ENCODE assay signal across 8 cellular contexts in the genomic region with DNA sequence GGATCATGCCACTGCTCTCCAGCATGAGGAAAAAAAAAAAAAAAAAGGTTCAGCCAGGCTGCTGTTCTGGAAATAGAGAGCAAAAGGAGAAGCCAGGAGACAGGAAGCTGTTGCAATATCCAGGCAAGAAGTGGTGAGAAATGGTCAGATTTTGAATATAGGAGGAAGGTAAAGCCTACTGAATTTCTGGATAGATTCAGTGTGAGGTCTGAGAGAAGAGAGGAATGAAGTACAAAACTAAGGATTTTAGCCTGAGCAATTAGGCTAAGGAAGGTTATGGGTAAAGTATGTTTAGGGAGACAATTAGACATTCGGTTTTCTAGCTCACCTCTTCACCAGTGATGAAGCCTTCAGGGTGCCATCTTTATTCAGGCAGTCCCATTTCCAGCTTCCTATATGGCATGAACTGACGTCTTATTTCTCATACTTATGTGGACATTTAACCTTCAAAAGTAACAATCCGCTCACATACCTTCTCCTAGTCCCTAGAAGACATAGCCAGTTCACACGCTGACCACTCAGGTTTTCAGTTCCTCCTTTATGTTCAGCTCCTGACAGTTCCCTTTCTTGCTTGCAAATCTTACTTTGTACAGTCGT. TPM values are rescaled to one million over a fixed set of nuclear protein-coding genes. Genes with fewer than 3 reads are reported as not detected.
DNase-seq lines count a peak whose midpoint lies in the region; ATAC-seq and TF ChIP-seq lines count a peak whose summit lies in the region.

No MANE protein-coding gene starts in this region.

- no peaks in the 10 kb centered on the region for H3K36me3 Mint-ChIP-seq in dendritic cell treated with granulocyte-macrophage colony-stimulating factor and Interleukin-4, amounts not matched to agents 40 ng/mL and 50 ng/mL, for 4 days (ENCODE audit: low read depth)

- intact Hi-C loops in dendritic cell treated with granulocyte-macrophage colony-stimulating factor and Interleukin-4, amounts not matched to agents 40 ng/mL and 50 ng/mL, for 4 days (cut with micrococcal nuclease) = loop anchor here (5.0 kb wide), 1 partner anchor 63 kb away; the partner anchor contains the start of gene SETD2
- intact Hi-C loops in head of caudate nucleus (cut with DNase I) = no loop called here

- H3K4me1 Mint-ChIP-seq in dendritic cell treated with granulocyte-macrophage colony-stimulating factor and Interleukin-4, amounts not matched to agents 40 ng/mL and 50 ng/mL, for 4 days (ENCODE audit: low read depth) = peaks cover 49% of the 10 kb centered on the region

- peak overlapping the region; percentile 30 for H3K4me3 Mint-ChIP-seq in dendritic cell treated with granulocyte-macrophage colony-stimulating factor and Interleukin-4, amounts not matched to agents 40 ng/mL and 50 ng/mL, for 4 days

- no peaks in the 10 kb centered on the region for H3K27me3 Mint-ChIP-seq in dendritic cell treated with granulocyte-macrophage colony-stimulating factor and Interleukin-4, amounts not matched to agents 40 ng/mL and 50 ng/mL, for 4 days

- H3K27ac Mint-ChIP-seq in dendritic cell treated with granulocyte-macrophage colony-stimulating factor and Interleukin-4, amounts not matched to agents 40 ng/mL and 50 ng/mL, for 4 days = peak overlapping the region; percentile 33

- no peaks in the 10 kb centered on the region for H3K9me3 Mint-ChIP-seq in dendritic cell treated with granulocyte-macrophage colony-stimulating factor and Interleukin-4, amounts not matched to agents 40 ng/mL and 50 ng/mL, for 4 days

- TF ChIP-seq CTCF in AG09319 (IDR thresholded peaks at IDR 0.05; ENCODE audit: low read depth, low read length) = no peak

- ATAC-seq in GM19372 (IDR thresholded peaks at IDR 0.05; ENCODE audit: low read depth, unreplicated experiment) (peak; percentile 58), HG03039 (IDR thresholded peaks at IDR 0.05; ENCODE audit: unreplicated experiment) (no peak)

- DNase-seq in AG09319 (ENCODE audit: extremely low read depth, low read depth) (peak; percentile 29), HT1080 (ENCODE audit: low read depth) (peak; percentile 18), head of caudate nucleus (no peak), midbrain (lab: John Stamatoyannopoulos, UW) (no peak), COLO668 (lab: John Stamatoyannopoulos, UW; ENCODE audit: unreplicated experiment) (no peak)

RNA-seq across cellular contexts. Expression of gene KIF9, which starts 57.2 kb away (rescaled TPM):
- 15.8 and 28.4 TPM in 2 replicates for total RNA-seq in HT1080 (2014; rRNA removed; shearing (Covaris generic))
- 21.4 and 25.7 TPM in 2 replicates for polyA plus RNA-seq in HT1080 (2015; cell fraction: cytosol; rRNA removed)
- 3.1 and 8.4 TPM in 2 replicates for polyA plus RNA-seq in HT1080 (2015; cell fraction: nucleus; rRNA removed)

RNA-seq across cellular contexts. Expression of gene KLHL18, which starts 57.3 kb away (rescaled TPM):
- total RNA-seq in HT1080 (2014; rRNA removed; shearing (Covaris generic)) = 20.4 and 26.2 TPM in 2 replicates
- 22.6 and 24.8 TPM in 2 replicates for polyA plus RNA-seq in HT1080 (2015; cell fraction: cytosol; rRNA removed)
- 22.3 and 23.2 TPM in 2 replicates for polyA plus RNA-seq in HT1080 (2015; cell fraction: nucleus; rRNA removed)

Comparison
In these comparisons a context has a peak if more than half of its experiments do, and no peak if none do; other contexts are left out.
1. DNase-seq: peak in AG09319 (single experiment) and HT1080 (single experiment); none in head of caudate nucleus (0 of 42), midbrain (single experiment) and COLO668 (single experiment).